In the genomic region with DNA sequence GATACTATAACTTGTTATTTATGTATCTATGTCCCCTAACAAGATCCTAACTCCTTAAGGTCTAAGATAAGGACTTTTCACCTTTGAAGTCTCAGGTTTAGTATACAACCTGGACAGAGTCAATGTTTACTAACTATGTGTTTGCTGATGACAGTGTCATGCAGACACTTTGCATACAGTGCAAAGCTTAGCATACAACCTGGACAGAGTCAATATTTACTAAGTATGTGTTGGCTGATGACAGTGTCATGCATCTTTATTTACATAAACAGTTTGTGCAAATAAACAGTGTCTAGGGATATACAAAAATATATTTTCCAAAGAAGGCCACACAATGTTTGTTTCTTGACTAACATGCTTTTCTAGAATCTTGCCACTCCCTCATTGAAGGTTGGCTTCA, we compare ENCODE assay signal across 21 cellular contexts. TPM values are rescaled to one million over a fixed set of nuclear protein-coding genes. Genes with fewer than 3 reads are reported as not detected.
"Had no signal": no experiment of that assay in that cellular context is flagged by ENCODE, and none has a peak within 500 bp of the region (broad histone marks: within the 10 kb centered on the region; RNA-seq: fewer than 3 reads in every experiment).

No MANE protein-coding gene starts in this region.

- DNase-seq: IMR-90, Karpas-422, KG1, MM.1S, NCI-H1092 treated with DMSO at 0.1 percent for 48 hours, NCI-H1436, NCI-H187, NCI-H2029, NCI-H2081 treated with DMSO at 0.1 percent for 48 hours, NCI-H2171, NCI-H226, NCI-H446, NCI-H510A, NCI-H524 treated with DMSO at 0.1 percent for 48 hours, NCI-H774, SHP77, SK-N-SH, T-helper 1 cell had no signal

- H3K27ac ChIP-seq: RWPE1 had no signal

- H3K9me3 ChIP-seq: SK-N-SH had no signal

RNA-seq across cellular contexts. Expression of a gene that starts 34.7 kb away (rescaled TPM):
- total RNA-seq: HT-29, IMR-90, M059J had no signal
- polyA plus RNA-seq: IMR-90 had no signal
